In genomic region chr10:123136221-123136805, GRCh38 we compare ENCODE assay signal across 10 cellular contexts. TPM values are rescaled to one million over a fixed set of nuclear protein-coding genes. Genes with fewer than 3 reads are reported as not detected.
DNase-seq lines count a peak whose midpoint lies in the region; ATAC-seq and TF ChIP-seq lines count a peak whose summit lies in the region.
"Had no signal": no experiment of that assay in that cellular context is flagged by ENCODE, and none has a peak within 500 bp of the region (broad histone marks: within the 10 kb centered on the region; RNA-seq: fewer than 3 reads in every experiment).

No MANE protein-coding gene starts in this region.

- peaks cover 19% of the 10 kb centered on the region for H3K27me3 Mint-ChIP-seq in Caco-2 (ENCODE audit: insufficient read depth, unreplicated experiment)
- peaks cover 80% of the 10 kb centered on the region for H3K27me3 Mint-ChIP-seq in central memory CD8-positive, alpha-beta T cell

- no peak overlapping the region for H3K18ac ChIP-seq in trophoblast cell (ENCODE audit: low read length)

- H3K4me1 ChIP-seq in Caco-2 (peaks cover 28% of the 10 kb centered on the region), HAP-1 (peaks cover 14% of the 10 kb centered on the region; the same call in 1 of the 2 replicates), trophoblast cell (ENCODE audit: control insufficient read depth in 1 of 2, insufficient read depth in 2 of 2, low read length in 2 of 2) (peaks cover 15 to 33% of the 10 kb centered on the region in 2 experiments)

- no peak overlapping the region for H2BK120ac ChIP-seq in trophoblast cell (ENCODE audit: insufficient read depth, low read length, poor library complexity)

- H2BK12ac ChIP-seq in trophoblast cell (ENCODE audit: low read length) = no peak overlapping the region

- H3K9ac ChIP-seq in trophoblast cell (ENCODE audit: low read length) = no peak overlapping the region

- H3K79me1 ChIP-seq in trophoblast cell (ENCODE audit: low read length) = no peaks in the 10 kb centered on the region

- H4K12ac ChIP-seq in trophoblast cell (ENCODE audit: low read depth, low read length) = no peak overlapping the region

- no peak overlapping the region for H4K91ac ChIP-seq in trophoblast cell (ENCODE audit: low read depth, low read length)

- DNase-seq in Caco-2 (no peak), HAP-1 (ENCODE audit: low spot score in 2 of 2) (peak in 1 of 2 experiments; percentile 56), trophoblast cell (no peak), NCI-H2196 (lab: John Stamatoyannopoulos, UW; ENCODE audit: unreplicated experiment) (no peak)
- DNase-seq in central memory CD8-positive, alpha-beta T cell (ENCODE audit: low spot score in 2 of 2) = no peak
- DNase-seq: NCI-H510A had no signal

- peaks cover 7% of the 10 kb centered on the region for H3K4me1 Mint-ChIP-seq in Caco-2 (ENCODE audit: low read depth, unreplicated experiment)
- peaks cover 47% of the 10 kb centered on the region for H3K4me1 Mint-ChIP-seq in central memory CD8-positive, alpha-beta T cell

- no peak overlapping the region for H3K4ac ChIP-seq in trophoblast cell (ENCODE audit: low read depth, low read length)

- no TSS peak for BruUV-seq in Caco-2 (replicated peaks; lab: Mats Ljungman, UMichigan)

- CTCF ChIA-PET in Caco-2 (lab: Charles Lee) = no interaction called here

- no peak overlapping the region for H3K23ac ChIP-seq in trophoblast cell (ENCODE audit: low read length)

- H3K4me3 ChIP-seq in Caco-2 (ENCODE audit: low read depth, low read length) (no peak overlapping the region), HAP-1 (peak overlapping the region; percentile 64), trophoblast cell (ENCODE audit: low read depth, low read length) (no peak overlapping the region)

- peak overlapping the region; percentile 57 for H3K4me2 ChIP-seq in trophoblast cell (ENCODE audit: low read length)

- H3K4me3 Mint-ChIP-seq in Caco-2 (ENCODE audit: unreplicated experiment) = peak overlapping the region; percentile 56
- H3K4me3 Mint-ChIP-seq in central memory CD8-positive, alpha-beta T cell = peak overlapping the region; percentile 77

- no peaks in the 10 kb centered on the region for H3K36me3 Mint-ChIP-seq in Caco-2 (ENCODE audit: insufficient read depth, unreplicated experiment)
- H3K36me3 Mint-ChIP-seq in central memory CD8-positive, alpha-beta T cell (ENCODE audit: insufficient read depth) = peaks cover 22% of the 10 kb centered on the region

- no peak overlapping the region for H2AFZ ChIP-seq in trophoblast cell (ENCODE audit: insufficient read depth, low read length, poor library complexity)

- no peak overlapping the region for H3K27ac ChIP-seq in trophoblast cell (ENCODE audit: low read depth, low read length)

- in situ Hi-C loops in HAP-1 (cut with MboI; ENCODE audit: low sequenced_read_pairs) = loop anchor here (10.0 kb wide), 1 partner anchor 92 kb away; no protein-coding TSS in a partner anchor

- no peaks in the 10 kb centered on the region for H3K79me2 ChIP-seq in trophoblast cell (ENCODE audit: control insufficient read depth, insufficient read depth, low read length, poor library complexity)

- no peaks in the 10 kb centered on the region for H3K9me3 Mint-ChIP-seq in Caco-2 (ENCODE audit: unreplicated experiment)
- no peaks in the 10 kb centered on the region for H3K9me3 Mint-ChIP-seq in central memory CD8-positive, alpha-beta T cell

- H4K8ac ChIP-seq in trophoblast cell (ENCODE audit: low read depth, low read length) = no peak overlapping the region

- no peaks in the 10 kb centered on the region for H3K9me3 ChIP-seq in Caco-2
- no peaks in the 10 kb centered on the region for H3K9me3 ChIP-seq in HAP-1
- peaks cover 8% of the 10 kb centered on the region for H3K9me3 ChIP-seq in trophoblast cell (ENCODE audit: insufficient read depth, low read depth, low read length)

- no peak overlapping the region for H2AK5ac ChIP-seq in trophoblast cell (ENCODE audit: low read length)

- H3K27ac Mint-ChIP-seq in Caco-2 (ENCODE audit: unreplicated experiment) = no peak overlapping the region
- H3K27ac Mint-ChIP-seq in central memory CD8-positive, alpha-beta T cell (ENCODE audit: low read depth) = no peak overlapping the region

- POLR2A ChIA-PET in Caco-2 (lab: Charles Lee) = no interaction called here

- H3K27me3 ChIP-seq in Caco-2 (replicated peaks; ENCODE audit: control insufficient read depth, insufficient read depth, low read length) = peaks cover 9% of the 10 kb centered on the region
- no peaks in the 10 kb centered on the region for H3K27me3 ChIP-seq in HAP-1 (ENCODE audit: low read depth)
- H3K27me3 ChIP-seq in trophoblast cell (ENCODE audit: insufficient read depth, low read length) = peaks cover 87% of the 10 kb centered on the region

- H3K14ac ChIP-seq in trophoblast cell (ENCODE audit: low read length) = no peak overlapping the region

- no peak overlapping the region for H2BK5ac ChIP-seq in trophoblast cell (ENCODE audit: low read depth, low read length, poor library complexity)

- H3K36me3 ChIP-seq in Caco-2 (ENCODE audit: control insufficient read depth, insufficient read depth, low read length) (no peaks in the 10 kb centered on the region), HAP-1 (replicated peaks) (peaks cover 15% of the 10 kb centered on the region), trophoblast cell (ENCODE audit: control insufficient read depth in 1 of 2, insufficient read depth in 2 of 2, low read length in 2 of 2) (no peaks in the 10 kb centered on the region)

- ATAC-seq in central memory CD8-positive, alpha-beta T cell (replicated peaks; ENCODE audit: extremely low read depth, poor library complexity, severe bottlenecking) = no peak
- ATAC-seq in GM19452 (IDR thresholded peaks at IDR 0.05; ENCODE audit: unreplicated experiment) = no peak
- no peak for ATAC-seq in GM19455 (IDR thresholded peaks at IDR 0.05; ENCODE audit: unreplicated experiment)
- ATAC-seq in GM21528 (IDR thresholded peaks at IDR 0.05; ENCODE audit: low FRiP score, unreplicated experiment) = no peak

- no peak for TF ChIP-seq CTCF in Caco-2 (IDR thresholded peaks at IDR 0.05; ENCODE audit: insufficient read depth in 1 of 2, low read depth in 1 of 2, low read length in 1 of 2, severe bottlenecking in 1 of 2, unreplicated experiment in 1 of 2)

- WGBS in trophoblast cell (ENCODE audit: extremely low coverage, insufficient coverage, insufficient read length) = no CpG with 5 or more reads among the region's 59 CpGs

- intact Hi-C loops in Caco-2 (cut with micrococcal nuclease; ENCODE audit: unreplicated experiment) = no loop called here

RNA-seq across cellular contexts. Expression of gene HMX3, which starts 0.5 kb away (rescaled TPM):
- total RNA-seq in Caco-2 (2022) = not detected in 2 replicates
- polyA plus RNA-seq in trophoblast cell (2013) = not detected in 2 replicates
- total RNA-seq: ureter had no signal

RNA-seq across cellular contexts. Expression of gene HMX2, which starts 11.6 kb away (rescaled TPM):
- 1.4 and 1.7 TPM in 2 replicates for total RNA-seq in Caco-2 (2022)
- not detected in 2 replicates for polyA plus RNA-seq in trophoblast cell (2013)
- total RNA-seq: ureter had no signal

RNA-seq across cellular contexts. Expression of gene BUB3, which starts 17.9 kb away (rescaled TPM):
- total RNA-seq in Caco-2 (2022) = 129 and 141 TPM in 2 replicates
- 65.8 and 67.5 TPM in 2 replicates for polyA plus RNA-seq in trophoblast cell (2013)
